Comparison of ENCODE assay signal across 8 cellular contexts in the genomic region with DNA sequence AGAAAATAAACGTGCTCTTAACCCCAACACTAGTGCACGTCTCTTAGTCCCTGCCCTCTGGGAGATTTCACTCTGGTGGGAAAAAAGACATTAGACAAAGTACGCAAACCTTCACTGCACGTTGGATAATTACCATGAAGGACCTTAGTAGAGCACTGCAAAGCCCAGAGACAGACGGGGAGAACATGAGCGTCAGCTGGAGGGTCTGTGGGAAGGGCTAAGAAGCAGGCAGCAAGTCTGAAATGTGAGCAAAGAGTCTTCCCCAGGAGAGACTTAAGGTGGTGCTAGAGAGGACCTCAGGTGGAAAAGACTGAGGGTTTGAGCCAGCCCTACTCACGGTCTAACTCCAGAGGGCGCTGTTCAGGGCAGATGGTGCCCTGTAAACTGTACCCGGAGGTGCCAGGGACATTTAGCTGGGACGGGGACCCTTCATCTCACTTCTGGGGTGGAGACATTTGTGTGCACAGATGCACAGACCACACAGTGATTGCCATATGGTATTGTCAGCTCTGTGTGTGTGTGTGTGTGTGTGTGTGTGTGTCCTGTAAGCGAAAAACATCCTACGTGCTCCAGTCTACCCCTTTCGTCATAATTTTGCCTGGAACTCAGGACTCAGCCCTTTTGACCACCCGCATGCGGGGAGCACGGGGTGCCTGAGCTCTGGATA. TPM values are rescaled to one million over a fixed set of nuclear protein-coding genes. Genes with fewer than 3 reads are reported as not detected.
DNase-seq lines count a peak whose midpoint lies in the region; ATAC-seq and TF ChIP-seq lines count a peak whose summit lies in the region.

No MANE protein-coding gene starts in this region.

- WGBS in upper lobe of left lung, 2 donors, result 24 to 35% methylated on average over 14 to 16 of the region's 16 CpGs

- ATAC-seq in upper lobe of left lung (ENCODE audit: low FRiP score in 2 of 2) (peak; percentile 53 to 61), GM19452 (IDR thresholded peaks at IDR 0.05; ENCODE audit: unreplicated experiment) (no peak)

- no peak for TF ChIP-seq EP300 in upper lobe of left lung (IDR thresholded peaks at IDR 0.05)

- no peak overlapping the region for H3K27ac ChIP-seq in upper lobe of left lung

- TF ChIP-seq POLR2A in upper lobe of left lung (IDR thresholded peaks at IDR 0.05), result no peak

- H3K4me1 ChIP-seq in upper lobe of left lung, result peaks cover 5 to 45% (median 25%) of the 10 kb centered on the region in 4 donors

- TF ChIP-seq CTCF in LNCAP (IDR thresholded peaks at IDR 0.05), result peak; percentile 86
- TF ChIP-seq CTCF in upper lobe of left lung (IDR thresholded peaks at IDR 0.05), result peak; percentile 22 to 74 (median 34)

- H3K27me3 ChIP-seq in upper lobe of left lung, result no peaks in the 10 kb centered on the region

- DNase-seq in activated naive CD4-positive, alpha-beta T cell treated with Interleukin-2 at 50 U/mL for 16 hours, result peak; percentile 38
- no peak for DNase-seq in activated naive CD4-positive, alpha-beta T cell (lab: John Stamatoyannopoulos, UW)
- DNase-seq in astrocyte of the hippocampus (ENCODE audit: low read depth, low spot score) (peak; percentile 67), kidney glomerular epithelial cell (lab: John Stamatoyannopoulos, UW) (peak; percentile 65), upper lobe of left lung (no peak)

- no peaks in the 10 kb centered on the region for H3K9me3 ChIP-seq in upper lobe of left lung

- no peaks in the 10 kb centered on the region for H3K36me3 ChIP-seq in upper lobe of left lung

- H3K4me3 ChIP-seq in upper lobe of left lung, result no peak overlapping the region

TF ChIP-seq in PFSK-1, 5 proteins besides CTCF, POLR2A, EP300 and RAD21:
- TF ChIP-seq SIN3A (IDR thresholded peaks at IDR 0.05; ENCODE audit: borderline replicate concordance, insufficient read depth, low read length) (no peak), TAF1 (IDR thresholded peaks at IDR 0.05; ENCODE audit: borderline replicate concordance, insufficient read depth, low read length) (no peak), FOXP2 (optimal IDR thresholded peaks at IDR 0.05; ENCODE audit: borderline replicate concordance, extremely low read depth, extremely low read length, insufficient read depth) (peak; percentile 50)

RNA-seq across cellular contexts. Expression of a gene that starts 9.9 kb away (rescaled TPM):
- 2.1 TPM for polyA plus RNA-seq in PFSK-1 (2012; ENCODE audit: insufficient read length, low read depth)
- 1 to 10 TPM in 1 of 6 donors, under 1 TPM in 3, not detected in 2; 0.24 to 1.1 (median 0.48) TPM for total RNA-seq in upper lobe of left lung

RNA-seq across cellular contexts. Expression of a gene that starts 35.6 kb away (rescaled TPM):
- polyA plus RNA-seq in PFSK-1 (2012; ENCODE audit: insufficient read length, low read depth), result 4,799 TPM
- total RNA-seq in upper lobe of left lung, result 1,000 to 10,000 TPM; 1,356 to 1,902 (median 1,599) TPM

RNA-seq across cellular contexts. Expression of a gene that starts 38.2 kb away (rescaled TPM):
- 15.1 TPM for polyA plus RNA-seq in PFSK-1 (2012; ENCODE audit: insufficient read length, low read depth)
- total RNA-seq in upper lobe of left lung, result 100 to 1,000 TPM in 1 of 6 donors, 10 to 100 TPM in 5; 28.8 to 149 (median 34.0) TPM

Comparison
In these comparisons a context has a peak if more than half of its experiments do, and no peak if none do; other contexts are left out.
1. DNase-seq: peak in activated naive CD4-positive, alpha-beta T cell treated with Interleukin-2 at 50 U/mL for 16 hours (single experiment), astrocyte of the hippocampus (single experiment) and kidney glomerular epithelial cell (single experiment); none in activated naive CD4-positive, alpha-beta T cell (0 of 4) and upper lobe of left lung (0 of 2).